In the genomic region with DNA sequence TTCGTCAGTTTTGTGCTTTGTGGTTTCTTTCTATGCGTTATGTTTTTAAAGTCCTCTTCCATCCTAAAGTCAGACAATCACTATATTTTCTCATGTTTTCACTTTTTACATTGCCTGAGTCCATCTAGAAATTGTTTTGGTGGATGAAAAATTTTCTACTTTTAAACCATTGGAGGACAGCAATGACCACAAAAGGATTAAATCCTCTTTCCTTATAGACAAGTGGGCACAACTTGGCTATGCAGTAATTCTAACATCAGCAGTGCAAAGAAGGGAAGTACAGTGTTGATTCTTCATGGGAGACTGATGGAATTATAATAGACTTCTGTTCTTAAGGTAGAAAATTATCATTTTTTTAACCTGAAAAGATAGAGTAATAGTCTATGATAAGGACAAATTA, we compare ENCODE assay signal across 23 cellular contexts.
"Had no signal": no experiment of that assay in that cellular context is flagged by ENCODE, and none has a peak within 500 bp of the region (broad histone marks: within the 10 kb centered on the region; RNA-seq: fewer than 3 reads in every experiment).

No MANE protein-coding gene starts in this region.

- H3K4me1 ChIP-seq: body of pancreas, right lobe of liver had no signal

- H3K27ac ChIP-seq: body of pancreas, neural progenitor cell, right lobe of liver, thyroid gland had no signal

- H3K9me3 ChIP-seq: body of pancreas, right lobe of liver, thyroid gland had no signal

- H3K4me3 ChIP-seq: body of pancreas, neural progenitor cell, right lobe of liver, thyroid gland had no signal

- H3K36me3 ChIP-seq: neural progenitor cell, right lobe of liver, thyroid gland had no signal

- ATAC-seq: activated CD4-positive, alpha-beta T cell treated with anti-CD3 and anti-CD28 coated beads for 36 hours; activated naive CD4-positive, alpha-beta T cell treated with anti-CD3 and anti-CD28 coated beads, Interleukin-2, amount 50 U/mL, for 72 hours; activated T-cell treated with anti-CD3 and anti-CD28 coated beads, Interleukin-2, amount 50 U/mL, for 72 hours; body of pancreas; esophagus mucosa; naive thymus-derived CD8-positive, alpha-beta T cell; right lobe of liver; stimulated activated naive CD8-positive, alpha-beta T cell treated with anti-CD3 and anti-CD28 coated beads, Interleukin-15, Interleukin-2, amounts not matched to agents 100 U/mL and 50 U/mL, for 24 hours had no signal

- H3K27me3 ChIP-seq: body of pancreas, neural progenitor cell, right lobe of liver, thyroid gland had no signal

- DNase-seq: activated CD4-positive, alpha-beta T cell treated with anti-CD3 and anti-CD28 coated beads for 36 hours; activated CD4-positive, alpha-beta T cell treated with anti-CD3 and anti-CD28 coated beads, Interleukin-2, amount 50 U/mL, for 4 hours; activated CD4-positive, CD25-positive, alpha-beta regulatory T cell; activated naive CD4-positive, alpha-beta T cell; activated T-cell treated with anti-CD3 and anti-CD28 coated beads for 4 hours; activated T-cell treated with anti-CD3 and anti-CD28 coated beads, Interleukin-2, amount 50 U/mL, for 72 hours; aorta; body of pancreas; cortex of kidney; endodermal cell; foreskin fibroblast; mesenchymal stem cell; naive thymus-derived CD8-positive, alpha-beta T cell; occipital lobe; posterior cingulate gyrus; right lobe of liver; stimulated activated CD4-positive, alpha-beta T cell treated with anti-CD3 and anti-CD28 coated beads, Interleukin-4, amount 100 ng/mL, for 1 hour; stimulated activated naive CD8-positive, alpha-beta T cell treated with anti-CD3 and anti-CD28 coated beads, Interleukin-15, Interleukin-2, amounts not matched to agents 100 U/mL and 50 U/mL, for 24 hours; T-helper 1 cell; thyroid gland had no signal
